Comparison of ENCODE assay signal across 8 cellular contexts in genomic region chr3:31456373-31456772, GRCh38.
"Had no signal": no experiment of that assay in that cellular context is flagged by ENCODE, and none has a peak within 500 bp of the region (broad histone marks: within the 10 kb centered on the region; RNA-seq: fewer than 3 reads in every experiment).

No MANE protein-coding gene starts in this region.

- ATAC-seq: activated T-cell treated with anti-CD3 and anti-CD28 coated beads, Interleukin-2, amount 50 U/mL, for 72 hours; pancreas had no signal

- DNase-seq: activated CD4-positive, alpha-beta memory T cell treated with anti-CD3 and anti-CD28 coated beads, Interleukin-2, amount 10 ng/mL, durations not matched to agents 7 days and 5 days; activated CD8-positive, alpha-beta memory T cell treated with anti-CD3 and anti-CD28 coated beads, Interleukin-2, amount 50 U/mL, for 4 hours; activated naive CD4-positive, alpha-beta T cell; activated T-cell treated with anti-CD3 and anti-CD28 coated beads, Interleukin-2, amount 50 U/mL, for 72 hours; endodermal cell; erythroblast; kidney; pancreas had no signal
